24 cellular contexts compared by ENCODE assay signal in the genomic region with DNA sequence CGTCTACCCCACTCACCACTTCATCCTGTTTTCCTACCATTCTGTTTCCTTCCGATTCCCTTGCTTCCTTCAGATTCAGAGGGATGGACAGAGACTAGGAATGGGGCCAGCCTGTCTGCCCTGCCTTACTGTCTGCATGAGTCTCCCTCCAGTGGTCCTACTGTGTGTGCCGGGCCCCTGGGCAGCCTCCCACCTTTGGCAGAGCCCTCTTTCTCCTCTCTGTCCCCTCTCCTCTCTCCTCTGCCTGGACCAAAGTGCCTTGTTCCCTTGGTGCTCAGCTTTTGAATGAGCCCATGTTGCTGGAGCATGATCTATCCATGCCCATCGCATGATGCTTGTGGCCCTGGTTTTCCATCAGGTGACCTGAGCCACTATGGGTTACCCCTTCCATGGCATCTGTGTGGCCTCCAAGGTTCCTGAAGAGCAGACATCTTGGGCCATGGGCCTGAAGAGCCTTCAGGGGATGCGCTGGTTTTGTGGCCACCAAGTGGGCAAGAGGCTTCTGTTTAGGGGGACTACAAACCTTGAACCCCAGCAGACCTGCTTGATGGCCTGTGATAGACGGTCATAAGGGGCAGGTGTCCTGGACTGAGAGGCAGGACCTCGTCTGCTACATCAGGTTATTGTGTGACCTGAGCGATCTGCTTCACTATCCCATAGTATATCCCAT. TPM values are rescaled to one million over a fixed set of nuclear protein-coding genes. Genes with fewer than 3 reads are reported as not detected.
DNase-seq lines count a peak whose midpoint lies in the region; ATAC-seq and TF ChIP-seq lines count a peak whose summit lies in the region.
"Had no signal": no experiment of that assay in that cellular context is flagged by ENCODE, and none has a peak within 500 bp of the region (broad histone marks: within the 10 kb centered on the region; RNA-seq: fewer than 3 reads in every experiment).

No MANE protein-coding gene starts in this region.

- H3K9me3 ChIP-seq in breast epithelium (no peaks in the 10 kb centered on the region), gastrocnemius medialis (no peaks in the 10 kb centered on the region)
- H3K9me3 ChIP-seq: A549 had no signal

- intact Hi-C loops in MCF 10A (cut with micrococcal nuclease) = no loop called here
- intact Hi-C loops in breast epithelium (cut with DNase I; ENCODE audit: low total_unique reads) = no loop called here
- intact Hi-C loops in sciatic nerve (cut with DNase I) = no loop called here
- intact Hi-C loops in gastrocnemius medialis (cut with DNase I; ENCODE audit: low total_unique reads) = no loop called here

- H3K4me3 Mint-ChIP-seq in MCF 10A (ENCODE audit: unreplicated experiment) = no peak overlapping the region
- H3K4me3 Mint-ChIP-seq: B cell; CD14-positive monocyte; CD8-positive, alpha-beta memory T cell had no signal

- no peaks in the 10 kb centered on the region for H3K36me3 ChIP-seq in breast epithelium
- no peaks in the 10 kb centered on the region for H3K36me3 ChIP-seq in gastrocnemius medialis

- CTCF ChIA-PET in MCF 10A (lab: Yijun Ruan, JAX) = no interaction called here

- DNase-seq in MCF 10A (ENCODE audit: unreplicated experiment) (no peak), breast epithelium (ENCODE audit: low spot score in 2 of 2) (no peak), coronary artery (ENCODE audit: low spot score) (peak; percentile 31), sciatic nerve (ENCODE audit: low spot score) (peak; percentile 2), T-helper 2 cell (no peak), gastrocnemius medialis (no peak), Ammon's horn (ENCODE audit: low spot score) (no peak)
- DNase-seq: CD8-positive, alpha-beta memory T cell; DMS 273 treated with DMSO at 0.1 percent for 48 hours; DMS79; EL; GDM1; IMR-90; KG1; MM.1S; NCI-H2029; NCI-H446; NCI-H524 treated with DMSO at 0.1 percent for 48 hours; NCI-H774; SIG-M5 had no signal

- H3K4me1 ChIP-seq in breast epithelium = no peaks in the 10 kb centered on the region
- no peaks in the 10 kb centered on the region for H3K4me1 ChIP-seq in gastrocnemius medialis

- no TSS peak for BruUV-seq in MCF 10A (replicated peaks; lab: Mats Ljungman, UMichigan)

- H3K27ac ChIP-seq in breast epithelium (no peak overlapping the region), coronary artery (no peak overlapping the region), gastrocnemius medialis (no peak overlapping the region)
- H3K27ac ChIP-seq: A549 had no signal

- TF ChIP-seq POLR2A in breast epithelium (IDR thresholded peaks at IDR 0.05) (no peak), gastrocnemius medialis (IDR thresholded peaks at IDR 0.05) (no peak)

- in situ Hi-C loops in gastrocnemius medialis (cut with MboI; ENCODE audit: low sequenced_read_pairs in 4 of 4) = no loop called here

- POLR2A ChIA-PET in MCF 10A (lab: Yijun Ruan, JAX) = no interaction called here

- no peaks in the 10 kb centered on the region for H3K27me3 Mint-ChIP-seq in MCF 10A (ENCODE audit: insufficient read depth, unreplicated experiment)

- no peak for TF ChIP-seq CTCF in MCF 10A (IDR thresholded peaks at IDR 0.05; ENCODE audit: unreplicated experiment)
- TF ChIP-seq CTCF in breast epithelium (IDR thresholded peaks at IDR 0.05) = no peak
- TF ChIP-seq CTCF in coronary artery (IDR thresholded peaks at IDR 0.05) = no peak
- no peak for TF ChIP-seq CTCF in gastrocnemius medialis (IDR thresholded peaks at IDR 0.05 in 4 of 5, conservative IDR thresholded peaks at IDR 0.05 in 1 of 5)

- H3K36me3 Mint-ChIP-seq in MCF 10A (ENCODE audit: insufficient read depth, unreplicated experiment) = no peaks in the 10 kb centered on the region
- H3K36me3 Mint-ChIP-seq: CD14-positive monocyte; CD8-positive, alpha-beta memory T cell had no signal

- no peaks in the 10 kb centered on the region for H3K9me3 Mint-ChIP-seq in MCF 10A (ENCODE audit: unreplicated experiment)
- H3K9me3 Mint-ChIP-seq: CD8-positive, alpha-beta memory T cell had no signal

- no peak for ATAC-seq in sciatic nerve
- no peak for ATAC-seq in gastrocnemius medialis
- ATAC-seq: GM12878 had no signal

- peaks cover 4% of the 10 kb centered on the region for H3K4me1 Mint-ChIP-seq in MCF 10A (ENCODE audit: insufficient read depth, unreplicated experiment)
- H3K4me1 Mint-ChIP-seq: CD14-positive monocyte had no signal

- peak overlapping the region; percentile 16 for H3K27ac Mint-ChIP-seq in MCF 10A (ENCODE audit: low read depth, unreplicated experiment)
- H3K27ac Mint-ChIP-seq: B cell, CD14-positive monocyte had no signal

- H3K27me3 ChIP-seq in breast epithelium (peaks cover 0 to 39% of the 10 kb centered on the region in 2 donors), gastrocnemius medialis (peaks cover 0 to 17% (median 0%) of the 10 kb centered on the region in 3 donors)

- H3K4me3 ChIP-seq in breast epithelium (no peak overlapping the region), coronary artery (no peak overlapping the region), gastrocnemius medialis (no peak overlapping the region)
- H3K4me3 ChIP-seq: A549, GM12878 had no signal

RNA-seq across cellular contexts. Expression of gene BCL11B, which starts 54.2 kb away (rescaled TPM):
- total RNA-seq in MCF 10A (2022) (0.84 and 1.4 TPM in 2 replicates), breast epithelium (1 to 10 TPM in 2 of 3 donors, under 1 TPM in 1; 0.96 to 3.9 (median 2.6) TPM), sciatic nerve (0.85 TPM), gastrocnemius medialis (under 1 TPM in 3 of 4 donors, not detected in 1; 0.05 to 0.62 (median 0.18) TPM)

Comparison
In these comparisons a context has a peak if more than half of its experiments do, and no peak if none do; other contexts are left out.
1. DNase-seq: peak in coronary artery (single experiment) and sciatic nerve (single experiment); none in MCF 10A (single experiment), breast epithelium (0 of 2), T-helper 2 cell (0 of 5), gastrocnemius medialis (0 of 2) and Ammon's horn (single experiment).